ENCODE assay signal across 15 cellular contexts in the genomic region with DNA sequence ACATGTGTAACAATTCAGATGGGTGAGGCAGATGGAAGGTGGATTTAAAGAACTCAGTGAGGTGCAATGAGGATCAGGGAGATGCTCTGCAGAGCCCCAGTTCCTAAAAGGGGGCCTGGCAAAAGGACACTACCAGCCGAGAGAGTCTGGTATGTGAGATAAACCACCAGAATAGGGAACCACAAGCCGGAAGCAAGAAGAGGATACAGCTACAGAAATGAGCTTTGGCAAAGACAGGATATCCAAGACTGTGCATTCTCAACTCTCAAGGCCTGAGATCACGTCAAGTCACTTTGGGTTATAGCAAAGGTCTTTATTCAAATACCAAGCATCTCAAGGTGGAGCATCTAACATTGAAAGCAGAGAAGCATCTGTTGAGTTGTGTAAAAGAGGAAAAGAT.
DNase-seq lines count a peak whose midpoint lies in the region; ATAC-seq and TF ChIP-seq lines count a peak whose summit lies in the region.
"Had no signal": no experiment of that assay in that cellular context is flagged by ENCODE, and none has a peak within 500 bp of the region (broad histone marks: within the 10 kb centered on the region; RNA-seq: fewer than 3 reads in every experiment).

No MANE protein-coding gene starts in this region.

- H3K27ac Mint-ChIP-seq in activated CD8-positive, alpha-beta T cell treated with anti-CD3 and anti-CD28 coated beads, Interleukin-2, amount 10 ng/mL, durations not matched to agents 7 days and 5 days: peak overlapping the region; percentile 58
- H3K27ac Mint-ChIP-seq in MCF 10A (ENCODE audit: low read depth, unreplicated experiment) (no peak overlapping the region), GM23338 (no peak overlapping the region), WTC11 (no peak overlapping the region)

- DNase-seq in activated CD8-positive, alpha-beta T cell treated with anti-CD3 and anti-CD28 coated beads, Interleukin-2, amount 10 ng/mL, durations not matched to agents 7 days and 5 days: peak; percentile 51
- DNase-seq in MCF 10A (ENCODE audit: unreplicated experiment): no peak
- DNase-seq in GM23338 (ENCODE audit: low spot score): no peak
- DNase-seq in ecto neural progenitor cell (ENCODE audit: low spot score): no peak
- DNase-seq in WTC11 (ENCODE audit: low spot score): no peak
- DNase-seq: DND-41; esophagus squamous epithelium; mesenchymal stem cell; NCI-H1092 treated with DMSO at 0.1 percent for 48 hours; stimulated activated CD4-positive, alpha-beta T cell treated with anti-CD3 and anti-CD28 coated beads, Interleukin-15, amount 100 ng/mL, for 24 hours; tibial artery had no signal

- peaks cover 33% of the 10 kb centered on the region for H3K4me1 Mint-ChIP-seq in activated CD8-positive, alpha-beta T cell treated with anti-CD3 and anti-CD28 coated beads, Interleukin-2, amount 10 ng/mL, durations not matched to agents 7 days and 5 days (ENCODE audit: low read depth)
- H3K4me1 Mint-ChIP-seq in MCF 10A (ENCODE audit: insufficient read depth, unreplicated experiment) (peaks cover 9% of the 10 kb centered on the region), GM23338 (no peaks in the 10 kb centered on the region), WTC11 (no peaks in the 10 kb centered on the region)

- TF ChIP-seq CTCF in MCF 10A (IDR thresholded peaks at IDR 0.05; ENCODE audit: unreplicated experiment) (no peak), GM23338 (conservative IDR thresholded peaks at IDR 0.05; ENCODE audit: low read depth in 2 of 2) (no peak), WTC11 (IDR thresholded peaks at IDR 0.05) (no peak)

- BruUV-seq in MCF 10A (replicated peaks; lab: Mats Ljungman, UMichigan): no TSS peak

- intact Hi-C loops in MCF 10A (cut with micrococcal nuclease): no loop called here

- no peak overlapping the region for H3K4me3 ChIP-seq in GM23338
- H3K4me3 ChIP-seq: esophagus squamous epithelium, tibial artery had no signal

- peaks cover 22% of the 10 kb centered on the region for H3K36me3 Mint-ChIP-seq in activated CD8-positive, alpha-beta T cell treated with anti-CD3 and anti-CD28 coated beads, Interleukin-2, amount 10 ng/mL, durations not matched to agents 7 days and 5 days (ENCODE audit: low read depth)
- H3K36me3 Mint-ChIP-seq in MCF 10A (ENCODE audit: insufficient read depth, unreplicated experiment) (no peaks in the 10 kb centered on the region), GM23338 (ENCODE audit: low read depth) (no peaks in the 10 kb centered on the region), WTC11 (no peaks in the 10 kb centered on the region)

- H3F3A ChIP-seq in GM23338 (replicated peaks; ENCODE audit: low read depth): no peaks in the 10 kb centered on the region

- H3K36me3 ChIP-seq in GM23338 (ENCODE audit: insufficient read depth): no peaks in the 10 kb centered on the region
- H3K36me3 ChIP-seq: esophagus squamous epithelium, tibial artery had no signal

- no peak overlapping the region for H3K27ac ChIP-seq in GM23338 (ENCODE audit: low read depth)
- H3K27ac ChIP-seq: esophagus squamous epithelium, tibial artery had no signal

- no peaks in the 10 kb centered on the region for H3K27me3 Mint-ChIP-seq in activated CD8-positive, alpha-beta T cell treated with anti-CD3 and anti-CD28 coated beads, Interleukin-2, amount 10 ng/mL, durations not matched to agents 7 days and 5 days (ENCODE audit: low read depth)
- H3K27me3 Mint-ChIP-seq in MCF 10A (ENCODE audit: insufficient read depth, unreplicated experiment) (no peaks in the 10 kb centered on the region), GM23338 (ENCODE audit: insufficient read depth, low read depth, poor library complexity) (no peaks in the 10 kb centered on the region), WTC11 (ENCODE audit: low read depth) (no peaks in the 10 kb centered on the region)

- CTCF ChIA-PET in activated CD8-positive, alpha-beta T cell treated with anti-CD3 and anti-CD28 coated beads, Interleukin-2, amount 10 ng/mL, durations not matched to agents 7 days and 5 days (lab: Charles Lee): no interaction called here
- CTCF ChIA-PET in MCF 10A (lab: Yijun Ruan, JAX): interaction anchor here (0.7 to 0.8 kb wide), 3 partner anchors 9 to 29 kb away, joined by 3 read pairs; no protein-coding TSS in a partner anchor
- CTCF ChIA-PET in WTC11 (lab: Charles Lee): no interaction called here

- H3K4me2 ChIP-seq in GM23338: no peak overlapping the region

- H3K27me3 ChIP-seq in GM23338 (ENCODE audit: insufficient read depth): no peaks in the 10 kb centered on the region
- H3K27me3 ChIP-seq: esophagus squamous epithelium, tibial artery had no signal

- no peaks in the 10 kb centered on the region for H3K79me2 ChIP-seq in GM23338 (replicated peaks; ENCODE audit: insufficient read depth)

- H4K20me1 ChIP-seq in GM23338 (replicated peaks; ENCODE audit: insufficient read depth): no peaks in the 10 kb centered on the region

- no peak overlapping the region for H3K4me3 Mint-ChIP-seq in activated CD8-positive, alpha-beta T cell treated with anti-CD3 and anti-CD28 coated beads, Interleukin-2, amount 10 ng/mL, durations not matched to agents 7 days and 5 days
- H3K4me3 Mint-ChIP-seq in MCF 10A (ENCODE audit: unreplicated experiment) (no peak overlapping the region), GM23338 (no peak overlapping the region), WTC11 (no peak overlapping the region)

- H3K9me2 ChIP-seq in GM23338 (ENCODE audit: insufficient read depth): no peaks in the 10 kb centered on the region

- peak; percentile 98 for ATAC-seq in GM18502 (IDR thresholded peaks at IDR 0.05; ENCODE audit: poor library complexity, unreplicated experiment)
- ATAC-seq in GM21515 (IDR thresholded peaks at IDR 0.05; ENCODE audit: unreplicated experiment): peak; percentile 80
- ATAC-seq in HG03354 (IDR thresholded peaks at IDR 0.05; ENCODE audit: poor library complexity, severe bottlenecking, unreplicated experiment): peak; percentile 97
- peak; percentile 77 for ATAC-seq in activated CD8-positive, alpha-beta T cell treated with anti-CD3 and anti-CD28 coated beads, Interleukin-2, amount 10 ng/mL, durations not matched to agents 7 days and 5 days
- no peak for ATAC-seq in GM23338
- no peak for ATAC-seq in WTC11
- ATAC-seq: HCT116 had no signal

- no peak overlapping the region for H2AFZ ChIP-seq in GM23338

- H3K9me3 Mint-ChIP-seq in activated CD8-positive, alpha-beta T cell treated with anti-CD3 and anti-CD28 coated beads, Interleukin-2, amount 10 ng/mL, durations not matched to agents 7 days and 5 days (ENCODE audit: insufficient read depth): no peaks in the 10 kb centered on the region
- H3K9me3 Mint-ChIP-seq in MCF 10A (ENCODE audit: unreplicated experiment) (no peaks in the 10 kb centered on the region), GM23338 (no peaks in the 10 kb centered on the region), WTC11 (no peaks in the 10 kb centered on the region)

- no peaks in the 10 kb centered on the region; the same call in 1 of the 2 replicates for H3K4me1 ChIP-seq in GM23338 (ENCODE audit: insufficient read depth)
- H3K4me1 ChIP-seq: esophagus squamous epithelium, tibial artery had no signal

- POLR2A ChIA-PET in activated CD8-positive, alpha-beta T cell treated with anti-CD3 and anti-CD28 coated beads, Interleukin-2, amount 10 ng/mL, durations not matched to agents 7 days and 5 days (lab: Charles Lee): no interaction called here
- POLR2A ChIA-PET in MCF 10A (lab: Yijun Ruan, JAX) (no interaction called here), WTC11 (lab: Charles Lee) (no interaction called here)

TF ChIP-seq in GM23338, 12 proteins besides CTCF, POLR2A, EP300 and RAD21:
- TF ChIP-seq ZNF331 (CRISPR knock-in tag; IDR thresholded peaks at IDR 0.05; ENCODE audit: low read depth): no peak

TF ChIP-seq in WTC11, 78 proteins besides CTCF, POLR2A, EP300 and RAD21:
- TF ChIP-seq CREB1 (CRISPR knock-in tag; IDR thresholded peaks at IDR 0.05) (no peak), TCF7 (CRISPR knock-in tag; IDR thresholded peaks at IDR 0.05; ENCODE audit: low read depth) (no peak), JAZF1 (CRISPR knock-in tag; IDR thresholded peaks at IDR 0.05) (no peak)
- TF ChIP-seq, protein P1, sequence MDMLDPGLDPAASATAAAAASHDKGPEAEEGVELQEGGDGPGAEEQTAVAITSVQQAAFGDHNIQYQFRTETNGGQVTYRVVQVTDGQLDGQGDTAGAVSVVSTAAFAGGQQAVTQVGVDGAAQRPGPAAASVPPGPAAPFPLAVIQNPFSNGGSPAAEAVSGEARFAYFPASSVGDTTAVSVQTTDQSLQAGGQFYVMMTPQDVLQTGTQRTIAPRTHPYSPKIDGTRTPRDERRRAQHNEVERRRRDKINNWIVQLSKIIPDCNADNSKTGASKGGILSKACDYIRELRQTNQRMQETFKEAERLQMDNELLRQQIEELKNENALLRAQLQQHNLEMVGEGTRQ (CRISPR knock-in tag; IDR thresholded peaks at IDR 0.05): no peak
- TF ChIP-seq, protein P2, sequence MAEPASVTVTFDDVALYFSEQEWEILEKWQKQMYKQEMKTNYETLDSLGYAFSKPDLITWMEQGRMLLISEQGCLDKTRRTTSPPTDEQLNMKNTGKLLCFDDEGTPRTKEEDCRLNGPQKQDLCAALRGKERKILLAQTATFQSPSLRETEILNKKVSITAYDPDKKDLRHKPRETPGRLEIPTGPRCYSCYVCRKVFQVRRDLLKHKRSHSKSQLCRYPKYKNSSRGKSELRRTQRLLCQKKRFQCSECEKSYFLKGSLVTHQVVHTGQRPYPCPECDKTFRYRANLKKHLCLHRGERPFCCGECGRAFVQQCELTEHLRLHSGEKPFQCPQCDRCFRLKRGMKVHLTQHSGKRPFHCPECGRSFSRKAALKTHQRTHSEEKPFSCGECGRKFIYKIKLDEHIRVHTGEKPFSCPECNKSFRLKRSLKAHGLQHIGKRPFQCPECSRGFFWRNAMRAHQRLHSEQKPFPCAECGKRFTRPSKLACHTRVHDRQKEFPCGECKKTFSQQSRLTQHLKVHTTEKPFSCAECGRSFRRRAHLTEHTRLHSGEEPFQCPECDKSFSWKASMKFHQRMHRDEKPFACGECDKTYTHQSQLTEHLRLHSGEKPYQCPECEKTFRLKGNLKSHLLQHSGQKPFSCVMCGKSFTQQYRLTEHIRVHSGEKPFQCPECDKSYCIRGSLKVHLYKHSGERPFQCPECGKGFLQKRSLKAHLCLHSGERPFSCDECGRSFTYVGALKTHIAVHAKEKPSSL (CRISPR knock-in tag; conservative IDR thresholded peaks at IDR 0.05): no peak

Comparison
In these comparisons a context has a peak if more than half of its experiments do, and no peak if none do; other contexts are left out.
1. ATAC-seq: peak in GM18502 (single experiment), GM21515 (single experiment), HG03354 (single experiment) and activated CD8-positive, alpha-beta T cell treated with anti-CD3 and anti-CD28 coated beads, Interleukin-2, amount 10 ng/mL, durations not matched to agents 7 days and 5 days (single experiment); none in GM23338 (single experiment) and WTC11 (single experiment).